ENCODE assay signal across 1 cellular context in the genomic region with DNA sequence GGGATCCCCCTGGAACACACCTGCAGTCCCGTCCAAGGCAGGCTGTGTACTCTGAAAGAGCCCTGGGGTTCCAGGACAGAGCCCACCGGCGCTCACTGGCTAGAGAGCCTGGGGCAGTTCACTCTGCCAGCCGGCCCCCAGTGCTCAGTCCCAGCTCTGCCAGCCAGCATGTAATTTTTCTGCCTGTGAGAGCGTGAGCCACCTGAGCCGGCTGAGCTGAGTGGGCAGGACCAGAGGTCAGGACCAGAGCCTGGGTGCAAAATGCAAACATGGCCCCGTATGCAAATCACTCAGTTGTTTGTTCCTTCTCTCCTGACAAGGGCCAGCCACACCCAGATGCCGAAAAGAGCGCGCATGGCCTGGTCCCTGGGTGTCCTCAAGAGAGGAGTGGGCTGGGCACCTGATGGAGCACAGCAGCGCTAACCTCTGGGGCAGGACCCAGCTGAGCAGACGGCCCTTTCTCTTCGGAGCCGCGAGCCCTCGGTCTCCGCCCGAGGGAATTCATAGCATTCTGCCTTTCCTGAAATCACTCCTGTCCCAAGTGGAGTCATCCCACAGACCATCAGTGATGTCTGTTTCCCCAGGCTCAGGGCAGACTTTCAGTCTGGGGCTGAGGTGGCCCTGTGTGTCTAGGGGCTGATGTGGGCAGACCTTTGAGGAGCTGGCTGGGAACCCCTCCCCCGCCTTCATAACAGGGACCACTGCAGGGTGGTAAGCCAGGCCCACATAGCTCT.
A peak's percentile ranks its signal among the peaks of the same experiment; 100 is the strongest.
TF ChIP-seq lines count a peak whose summit lies in the region.

No MANE protein-coding gene starts in this region.

TF ChIP-seq in HepG2, 621 proteins besides CTCF, POLR2A, EP300 and RAD21 (continued from another document):
- TF ChIP-seq ZFYVE20 (CRISPR knock-in tag; IDR thresholded peaks at IDR 0.05; ENCODE audit: borderline replicate concordance, low read depth) (0 out of 2 replicates have a peak, but pooled peaks have one; percentile 27), ZNF782 (CRISPR knock-in tag; IDR thresholded peaks at IDR 0.05; ENCODE audit: borderline replicate concordance) (no peak), RARA (CRISPR knock-in tag; IDR thresholded peaks at IDR 0.05) (no peak), ZNF331 (CRISPR knock-in tag; IDR thresholded peaks at IDR 0.05) (no peak), ZNF572 (CRISPR knock-in tag; IDR thresholded peaks at IDR 0.05) (0 out of 2 replicates have a peak, but pooled peaks have one; percentile 33), NR2F6 (IDR thresholded peaks at IDR 0.05) (peak; percentile 20; the same call in 1 of the 2 replicates), NR2F6 (CRISPR knock-in tag; IDR thresholded peaks at IDR 0.05) (no peak), ATF1 (CRISPR knock-in tag; IDR thresholded peaks at IDR 0.05) (no peak), JUNB (CRISPR knock-in tag; IDR thresholded peaks at IDR 0.05; ENCODE audit: borderline replicate concordance) (no peak), IRX3 (CRISPR knock-in tag; IDR thresholded peaks at IDR 0.05; ENCODE audit: borderline replicate concordance, low read depth) (no peak), ZNF354B (CRISPR knock-in tag; IDR thresholded peaks at IDR 0.05) (no peak), NFYB (CRISPR knock-in tag; IDR thresholded peaks at IDR 0.05) (no peak), TP53 (CRISPR knock-in tag; conservative IDR thresholded peaks at IDR 0.05) (no peak), FOXO1 (CRISPR knock-in tag; IDR thresholded peaks at IDR 0.05) (no peak), NFRKB (IDR thresholded peaks at IDR 0.05) (no peak), ESRRA (CRISPR knock-in tag; IDR thresholded peaks at IDR 0.05; ENCODE audit: low read depth) (no peak), KDM2A (CRISPR knock-in tag; IDR thresholded peaks at IDR 0.05; ENCODE audit: borderline replicate concordance, low read depth) (0 out of 2 replicates have a peak, but pooled peaks have one; percentile 25), KLF15 (CRISPR knock-in tag; IDR thresholded peaks at IDR 0.05; ENCODE audit: borderline replicate concordance) (no peak), ZNF569 (CRISPR knock-in tag; IDR thresholded peaks at IDR 0.05; ENCODE audit: borderline replicate concordance) (no peak), KAT7 (CRISPR knock-in tag; IDR thresholded peaks at IDR 0.05; ENCODE audit: borderline replicate concordance) (no peak), ZNF382 (CRISPR knock-in tag; IDR thresholded peaks at IDR 0.05; ENCODE audit: borderline replicate concordance) (no peak), HIVEP1 (CRISPR knock-in tag; IDR thresholded peaks at IDR 0.05) (0 out of 2 replicates have a peak, but pooled peaks have one; percentile 55), THAP11 (CRISPR knock-in tag; IDR thresholded peaks at IDR 0.05) (no peak), REL (CRISPR knock-in tag; conservative IDR thresholded peaks at IDR 0.05) (no peak), HNRNPUL1 (IDR thresholded peaks at IDR 0.05; ENCODE audit: low read depth, low read length) (no peak), SETDB1 (CRISPR knock-in tag; IDR thresholded peaks at IDR 0.05; ENCODE audit: borderline replicate concordance) (no peak), ZNF160 (CRISPR knock-in tag; IDR thresholded peaks at IDR 0.05) (no peak), ZNF431 (CRISPR knock-in tag; IDR thresholded peaks at IDR 0.05; ENCODE audit: borderline replicate concordance, low read depth) (no peak), SALL1 (CRISPR knock-in tag; IDR thresholded peaks at IDR 0.05) (no peak; the same call in 1 of the 2 replicates)
- TF ChIP-seq, protein P1, sequence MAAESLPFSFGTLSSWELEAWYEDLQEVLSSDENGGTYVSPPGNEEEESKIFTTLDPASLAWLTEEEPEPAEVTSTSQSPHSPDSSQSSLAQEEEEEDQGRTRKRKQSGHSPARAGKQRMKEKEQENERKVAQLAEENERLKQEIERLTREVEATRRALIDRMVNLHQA (CRISPR knock-in tag; IDR thresholded peaks at IDR 0.05) = no peak
- TF ChIP-seq, protein P2, sequence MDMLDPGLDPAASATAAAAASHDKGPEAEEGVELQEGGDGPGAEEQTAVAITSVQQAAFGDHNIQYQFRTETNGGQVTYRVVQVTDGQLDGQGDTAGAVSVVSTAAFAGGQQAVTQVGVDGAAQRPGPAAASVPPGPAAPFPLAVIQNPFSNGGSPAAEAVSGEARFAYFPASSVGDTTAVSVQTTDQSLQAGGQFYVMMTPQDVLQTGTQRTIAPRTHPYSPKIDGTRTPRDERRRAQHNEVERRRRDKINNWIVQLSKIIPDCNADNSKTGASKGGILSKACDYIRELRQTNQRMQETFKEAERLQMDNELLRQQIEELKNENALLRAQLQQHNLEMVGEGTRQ (IDR thresholded peaks at IDR 0.05; ENCODE audit: low read depth, low read length) = no peak
- TF ChIP-seq, protein P2 (CRISPR knock-in tag; IDR thresholded peaks at IDR 0.05; ENCODE audit: borderline replicate concordance) = no peak
- TF ChIP-seq, protein P3, sequence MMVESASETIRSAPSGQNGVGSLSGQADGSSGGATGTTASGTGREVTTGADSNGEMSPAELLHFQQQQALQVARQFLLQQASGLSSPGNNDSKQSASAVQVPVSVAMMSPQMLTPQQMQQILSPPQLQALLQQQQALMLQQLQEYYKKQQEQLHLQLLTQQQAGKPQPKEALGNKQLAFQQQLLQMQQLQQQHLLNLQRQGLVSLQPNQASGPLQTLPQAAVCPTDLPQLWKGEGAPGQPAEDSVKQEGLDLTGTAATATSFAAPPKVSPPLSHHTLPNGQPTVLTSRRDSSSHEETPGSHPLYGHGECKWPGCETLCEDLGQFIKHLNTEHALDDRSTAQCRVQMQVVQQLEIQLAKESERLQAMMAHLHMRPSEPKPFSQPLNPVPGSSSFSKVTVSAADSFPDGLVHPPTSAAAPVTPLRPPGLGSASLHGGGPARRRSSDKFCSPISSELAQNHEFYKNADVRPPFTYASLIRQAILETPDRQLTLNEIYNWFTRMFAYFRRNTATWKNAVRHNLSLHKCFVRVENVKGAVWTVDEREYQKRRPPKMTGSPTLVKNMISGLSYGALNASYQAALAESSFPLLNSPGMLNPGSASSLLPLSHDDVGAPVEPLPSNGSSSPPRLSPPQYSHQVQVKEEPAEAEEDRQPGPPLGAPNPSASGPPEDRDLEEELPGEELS (CRISPR knock-in tag; IDR thresholded peaks at IDR 0.05) = no peak
- TF ChIP-seq, protein P4, sequence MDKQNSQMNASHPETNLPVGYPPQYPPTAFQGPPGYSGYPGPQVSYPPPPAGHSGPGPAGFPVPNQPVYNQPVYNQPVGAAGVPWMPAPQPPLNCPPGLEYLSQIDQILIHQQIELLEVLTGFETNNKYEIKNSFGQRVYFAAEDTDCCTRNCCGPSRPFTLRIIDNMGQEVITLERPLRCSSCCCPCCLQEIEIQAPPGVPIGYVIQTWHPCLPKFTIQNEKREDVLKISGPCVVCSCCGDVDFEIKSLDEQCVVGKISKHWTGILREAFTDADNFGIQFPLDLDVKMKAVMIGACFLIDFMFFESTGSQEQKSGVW (CRISPR knock-in tag; IDR thresholded peaks at IDR 0.05; ENCODE audit: borderline replicate concordance) = no peak
- TF ChIP-seq, protein P5, sequence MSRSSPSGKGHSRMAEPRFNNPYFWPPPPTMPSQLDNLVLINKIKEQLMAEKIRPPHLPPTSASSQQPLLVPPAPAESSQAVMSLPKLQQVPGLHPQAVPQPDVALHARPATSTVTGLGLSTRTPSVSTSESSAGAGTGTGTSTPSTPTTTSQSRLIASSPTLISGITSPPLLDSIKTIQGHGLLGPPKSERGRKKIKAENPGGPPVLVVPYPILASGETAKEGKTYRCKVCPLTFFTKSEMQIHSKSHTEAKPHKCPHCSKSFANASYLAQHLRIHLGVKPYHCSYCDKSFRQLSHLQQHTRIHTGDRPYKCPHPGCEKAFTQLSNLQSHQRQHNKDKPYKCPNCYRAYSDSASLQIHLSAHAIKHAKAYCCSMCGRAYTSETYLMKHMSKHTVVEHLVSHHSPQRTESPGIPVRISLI (CRISPR knock-in tag; IDR thresholded peaks at IDR 0.05; ENCODE audit: borderline replicate concordance) = no peak
TF ChIP-seq in HepG2: peak in this region for 30.
